29 cellular contexts compared by ENCODE assay signal in the genomic region with DNA sequence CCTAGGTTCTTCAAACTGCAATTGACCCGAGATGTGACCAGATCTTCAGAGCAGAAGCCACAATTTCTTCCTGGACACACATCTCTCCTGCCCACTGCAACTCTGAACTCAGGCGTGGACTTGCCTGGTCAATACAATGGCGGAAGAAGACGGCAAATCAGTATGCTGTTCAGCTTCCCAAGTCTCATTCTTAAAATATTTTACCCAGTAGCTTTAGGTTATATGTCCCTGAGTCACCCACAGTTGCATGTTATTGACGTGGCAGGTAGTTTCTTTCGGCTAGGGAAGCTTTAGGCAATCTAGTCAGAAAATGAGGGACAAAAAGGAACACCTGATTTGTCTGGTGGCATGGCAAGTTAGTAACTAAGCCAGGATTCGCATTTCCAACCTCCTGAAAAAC. TPM values are rescaled to one million over a fixed set of nuclear protein-coding genes. Genes with fewer than 3 reads are reported as not detected.
DNase-seq lines count a peak whose midpoint lies in the region; ATAC-seq and TF ChIP-seq lines count a peak whose summit lies in the region.
"Had no signal": no experiment of that assay in that cellular context is flagged by ENCODE, and none has a peak within 500 bp of the region (broad histone marks: within the 10 kb centered on the region; RNA-seq: fewer than 3 reads in every experiment).

No MANE protein-coding gene starts in this region.

- no peak overlapping the region for H3K27ac ChIP-seq in IMR-90 (ENCODE audit: insufficient read depth, low read length)
- no peak overlapping the region for H3K27ac ChIP-seq in substantia nigra (ENCODE audit: low read depth, low read length, poor library complexity, severe bottlenecking)
- H3K27ac ChIP-seq: 22Rv1, prostate gland, SK-N-MC, upper lobe of left lung had no signal

- H3K4me2 ChIP-seq in IMR-90 (ENCODE audit: low read depth, low read length): no peak overlapping the region

- H2BK15ac ChIP-seq in IMR-90 (ENCODE audit: low read depth, low read length): no peak overlapping the region

- peak overlapping the region; percentile 38; the same call in 1 of the 2 replicates for H3K4ac ChIP-seq in IMR-90 (ENCODE audit: low read depth, low read length)

- peak overlapping the region; percentile 56 for H3K23ac ChIP-seq in IMR-90 (ENCODE audit: low read depth, low read length)

- H3K9me3 Mint-ChIP-seq in T-helper 2 cell treated with Interferon-gamma antibody and Interleukin-4, amounts not matched to agents 5 μg/mL and 100 μg/mL, for 36 hours: no peaks in the 10 kb centered on the region
- no peaks in the 10 kb centered on the region for H3K9me3 Mint-ChIP-seq in brain
- no peaks in the 10 kb centered on the region for H3K9me3 Mint-ChIP-seq in naive thymus-derived CD8-positive, alpha-beta T cell
- H3K9me3 Mint-ChIP-seq: activated B cell treated with CpG ODN at 0.5 μM for 24 hours; activated T-helper 17 cell treated with anti-CD3 and anti-CD28 coated beads, Interleukin-2, amount 50 U/mL, for 72 hours; H9; neural crest cell had no signal

- dilution Hi-C loops in IMR-90 (cut with HindIII; ENCODE audit: low sequenced_read_pairs, unreplicated experiment): no loop called here

- H4K91ac ChIP-seq in IMR-90 (ENCODE audit: insufficient read depth, low read depth, low read length): no peak overlapping the region

- peaks cover 6% of the 10 kb centered on the region for H3K36me3 Mint-ChIP-seq in T-helper 2 cell treated with Interferon-gamma antibody and Interleukin-4, amounts not matched to agents 5 μg/mL and 100 μg/mL, for 36 hours (ENCODE audit: low read depth)
- H3K36me3 Mint-ChIP-seq in brain: peaks cover 8% of the 10 kb centered on the region
- H3K36me3 Mint-ChIP-seq in naive thymus-derived CD8-positive, alpha-beta T cell: no peaks in the 10 kb centered on the region

- no peak overlapping the region for H3K18ac ChIP-seq in IMR-90 (ENCODE audit: low read depth, low read length)

- H3K36me3 ChIP-seq in IMR-90 (ENCODE audit: control insufficient read depth, insufficient read depth, low read length): no peaks in the 10 kb centered on the region
- H3K36me3 ChIP-seq: esophagus squamous epithelium, prostate gland, upper lobe of left lung had no signal

- DNase-seq in T-helper 2 cell treated with Interferon-gamma antibody and Interleukin-4, amounts not matched to agents 5 μg/mL and 100 μg/mL, for 36 hours (ENCODE audit: low spot score): no peak
- DNase-seq in T-helper 2 cell (no peak), IMR-90 (peak; percentile 30), substantia nigra (lab: John Stamatoyannopoulos, UW) (no peak)
- DNase-seq in naive thymus-derived CD8-positive, alpha-beta T cell: no peak
- DNase-seq: activated B cell treated with CpG ODN at 0.5 μM for 24 hours; activated CD8-positive, alpha-beta memory T cell treated with anti-CD3 and anti-CD28 coated beads for 24 hours; AML-193; cerebellar nuclear complex; effector CD8-positive, alpha-beta T cell; esophagus squamous epithelium; H9; Kasumi-1; left cardiac atrium; mesendoderm; NCI-H1092 treated with DMSO at 0.1 percent for 48 hours; NCI-H2029 treated with DMSO at 0.1 percent for 48 hours; NCI-H446 treated with DMSO at 0.1 percent for 48 hours; stimulated activated naive CD4-positive, alpha-beta T cell; upper lobe of left lung had no signal

- 89% methylated on average over 3 of the region's 7 CpGs; no CpG with 5 or more reads in 1 of the 2 experiments for WGBS in IMR-90 (ENCODE audit: extremely low coverage in 2 of 2, insufficient read length in 1 of 2), 2 experiments

- no peak overlapping the region for H3K56ac ChIP-seq in IMR-90 (ENCODE audit: extremely low read depth, insufficient read depth, low read length)

- H3K27me3 Mint-ChIP-seq in T-helper 2 cell treated with Interferon-gamma antibody and Interleukin-4, amounts not matched to agents 5 μg/mL and 100 μg/mL, for 36 hours (ENCODE audit: low read depth): no peaks in the 10 kb centered on the region
- no peaks in the 10 kb centered on the region for H3K27me3 Mint-ChIP-seq in brain
- no peaks in the 10 kb centered on the region for H3K27me3 Mint-ChIP-seq in naive thymus-derived CD8-positive, alpha-beta T cell
- H3K27me3 Mint-ChIP-seq: activated B cell treated with CpG ODN at 0.5 μM for 24 hours; activated T-helper 17 cell treated with anti-CD3 and anti-CD28 coated beads, Interleukin-2, amount 50 U/mL, for 72 hours had no signal

- peak overlapping the region in 1 of 2 experiments; percentile 34; a peak in 1 of 4 replicates for H4K8ac ChIP-seq in IMR-90 (ENCODE audit: low read depth in 2 of 2, low read length in 2 of 2)

- H3K27ac Mint-ChIP-seq in T-helper 2 cell treated with Interferon-gamma antibody and Interleukin-4, amounts not matched to agents 5 μg/mL and 100 μg/mL, for 36 hours: peak overlapping the region; percentile 78
- peak overlapping the region in 3 of 5 experiments; percentile 46 to 89 (median 79) for H3K27ac Mint-ChIP-seq in brain
- peak overlapping the region; percentile 85 to 96 (median 92) for H3K27ac Mint-ChIP-seq in naive thymus-derived CD8-positive, alpha-beta T cell
- H3K27ac Mint-ChIP-seq: activated B cell treated with CpG ODN at 0.5 μM for 24 hours; activated T-helper 17 cell treated with anti-CD3 and anti-CD28 coated beads, Interleukin-2, amount 50 U/mL, for 72 hours; H9 had no signal

- H3K9ac ChIP-seq in IMR-90 (ENCODE audit: low read depth, low read length): no peak overlapping the region

- in situ Hi-C loops in IMR-90 (cut with MboI; ENCODE audit: low sequenced_read_pairs): no loop called here

- no peak overlapping the region for H2AFZ ChIP-seq in IMR-90 (replicated peaks; ENCODE audit: low read length, poor library complexity)

- peak overlapping the region; percentile 5 for H2AK9ac ChIP-seq in IMR-90 (replicated peaks; ENCODE audit: low read depth, low read length, poor library complexity)

- H3K4me3 Mint-ChIP-seq in T-helper 2 cell treated with Interferon-gamma antibody and Interleukin-4, amounts not matched to agents 5 μg/mL and 100 μg/mL, for 36 hours: no peak overlapping the region
- no peak overlapping the region for H3K4me3 Mint-ChIP-seq in brain
- H3K4me3 Mint-ChIP-seq in naive thymus-derived CD8-positive, alpha-beta T cell: peak overlapping the region in 6 of 10 donors; percentile 15 to 74 (median 65)
- H3K4me3 Mint-ChIP-seq: activated B cell treated with CpG ODN at 0.5 μM for 24 hours, H9, neural crest cell had no signal

- intact Hi-C loops in IMR-90 (cut with micrococcal nuclease): no loop called here

- no TSS peak for BruUV-seq in IMR-90 (replicated peaks; lab: Mats Ljungman, UMichigan)

- 0 out of 2 replicates have a peak overlapping the region, but pooled peaks have one; percentile 18 for H2BK120ac ChIP-seq in IMR-90 (ENCODE audit: low read depth, low read length)

- H3K4me1 Mint-ChIP-seq in T-helper 2 cell treated with Interferon-gamma antibody and Interleukin-4, amounts not matched to agents 5 μg/mL and 100 μg/mL, for 36 hours (ENCODE audit: low read depth): peaks cover 63% of the 10 kb centered on the region
- H3K4me1 Mint-ChIP-seq in brain: peaks cover 68% of the 10 kb centered on the region
- H3K4me1 Mint-ChIP-seq in naive thymus-derived CD8-positive, alpha-beta T cell: peaks cover 44 to 90% (median 86%) of the 10 kb centered on the region in 4 donors

- ATAC-seq in IMR-90 (ENCODE audit: low read depth) (no peak), HG02610 (IDR thresholded peaks at IDR 0.05; ENCODE audit: unreplicated experiment) (no peak), HG03196 (IDR thresholded peaks at IDR 0.05; ENCODE audit: unreplicated experiment) (no peak)
- no peak for ATAC-seq in naive thymus-derived CD8-positive, alpha-beta T cell
- ATAC-seq: activated T-helper 17 cell treated with anti-CD3 and anti-CD28 coated beads, Interleukin-2, amount 50 U/mL, for 72 hours; left cardiac atrium had no signal

- no peak overlapping the region for H3K4me3 ChIP-seq in IMR-90 (ENCODE audit: insufficient read depth, low read depth, low read length)
- H3K4me3 ChIP-seq: esophagus squamous epithelium, prostate gland, SK-N-MC, upper lobe of left lung had no signal

- TF ChIP-seq CTCF in IMR-90 (conservative IDR thresholded peaks at IDR 0.05; ENCODE audit: low read depth, low read length): no peak
- TF ChIP-seq CTCF in brain (conservative IDR thresholded peaks at IDR 0.05): no peak

- no peaks in the 10 kb centered on the region for H4K20me1 ChIP-seq in IMR-90 (ENCODE audit: insufficient read depth, low read length)

- CTCF ChIA-PET in IMR-90 (lab: Yijun Ruan, JAX): no interaction called here

- no peak overlapping the region; the same call in 1 of the 2 replicates for H2AK5ac ChIP-seq in IMR-90 (ENCODE audit: low read depth, low read length)

- TF ChIP-seq POLR2A in IMR-90 (IDR thresholded peaks at IDR 0.05; ENCODE audit: low read depth, low read length): no peak

- no peaks in the 10 kb centered on the region for H3K27me3 ChIP-seq in IMR-90 (ENCODE audit: control insufficient read depth, insufficient read depth, low read length)
- H3K27me3 ChIP-seq: esophagus squamous epithelium, upper lobe of left lung had no signal

- H2BK5ac ChIP-seq in IMR-90 (ENCODE audit: low read depth, low read length, poor library complexity, severe bottlenecking): no peak overlapping the region

- POLR2A ChIA-PET in IMR-90 (lab: Charles Lee; ENCODE audit: unreplicated experiment): no interaction called here
- POLR2A ChIA-PET in naive thymus-derived CD8-positive, alpha-beta T cell (lab: Charles Lee): interaction anchor here (0.5 kb wide), 1 partner anchor 29 kb away, joined by 7 read pairs; no protein-coding TSS in a partner anchor

- 0 out of 2 replicates have a peak overlapping the region, but pooled peaks have one; percentile 31 for H2BK20ac ChIP-seq in IMR-90 (ENCODE audit: low read depth, low read length)

- H3K14ac ChIP-seq in IMR-90 (replicated peaks; ENCODE audit: low read depth, low read length): peak overlapping the region; percentile 50

- no peak for TF ChIP-seq RAD21 in IMR-90 (IDR thresholded peaks at IDR 0.05; ENCODE audit: low read length)

- peaks cover 5 to 14% of the 10 kb centered on the region in 2 experiments; a peak in 3 of 4 replicates for H3K79me1 ChIP-seq in IMR-90 (ENCODE audit: low read depth in 1 of 2, low read length in 2 of 2)

- no peaks in the 10 kb centered on the region for H3K9me3 ChIP-seq in IMR-90 (ENCODE audit: control insufficient read depth, insufficient read depth, low read length)
- H3K9me3 ChIP-seq: esophagus squamous epithelium, prostate gland, upper lobe of left lung had no signal

- H4K5ac ChIP-seq in IMR-90 (ENCODE audit: low read depth, low read length): peak overlapping the region; percentile 1; the same call in 1 of the 2 replicates

- peaks cover 9% of the 10 kb centered on the region for H3K9me1 ChIP-seq in IMR-90 (ENCODE audit: insufficient read depth, low read length)

- H3K4me1 ChIP-seq in IMR-90 (ENCODE audit: control insufficient read depth, insufficient read depth, low read length): peaks cover 3% of the 10 kb centered on the region
- H3K4me1 ChIP-seq: esophagus squamous epithelium, prostate gland had no signal

RNA-seq across cellular contexts. Expression of gene CEP41, which starts 22.5 kb away (rescaled TPM):
- total RNA-seq in IMR-90 (2012; rRNA removed): 11.1 and 12.2 TPM in 2 replicates
- polyA plus RNA-seq in IMR-90 (2012; rRNA removed) (18.8 and 21.9 TPM in 2 replicates), brain (ENCODE audit: insufficient read depth, low read depth, low replicate concordance) (86.1 TPM)
- 7.3 and 13.0 TPM in 2 replicates for polyA plus RNA-seq in IMR-90 (2012; cell fraction: cytosol; rRNA removed)
- 6.4 and 16.9 TPM in 2 replicates for polyA plus RNA-seq in IMR-90 (2012; cell fraction: nucleus; rRNA removed; ENCODE audit: low replicate concordance)
- total RNA-seq in naive thymus-derived CD8-positive, alpha-beta T cell: 10 to 100 TPM; 23.8 to 25.3 TPM
- polyA plus RNA-seq in naive thymus-derived CD8-positive, alpha-beta T cell: 10 to 100 TPM; 54.8 to 74.5 (median 61.0) TPM

RNA-seq across cellular contexts. Expression of gene CPA1, which starts 38.0 kb away (rescaled TPM):
- total RNA-seq in IMR-90 (2012; rRNA removed): not detected in 2 replicates
- not detected in 2 replicates for polyA plus RNA-seq in IMR-90 (2012; rRNA removed)
- 0.07 TPM in 1 of 2 replicates, not detected in the other for polyA plus RNA-seq in IMR-90 (2012; cell fraction: cytosol; rRNA removed)
- 0.26 and 0.32 TPM in 2 replicates for polyA plus RNA-seq in IMR-90 (2012; cell fraction: nucleus; rRNA removed; ENCODE audit: low replicate concordance)
- not detected for polyA plus RNA-seq in brain (ENCODE audit: insufficient read depth, low read depth, low replicate concordance)
- total RNA-seq in naive thymus-derived CD8-positive, alpha-beta T cell: not detected
- polyA plus RNA-seq in naive thymus-derived CD8-positive, alpha-beta T cell: under 1 TPM in 1 of 3 donors, not detected in 2; 0.26 TPM
- total RNA-seq: activated B cell treated with CpG ODN at 0.5 μM for 24 hours; activated T-helper 17 cell treated with anti-CD3 and anti-CD28 coated beads, Interleukin-2, amount 50 U/mL, for 72 hours; Daoy; esophagus squamous epithelium; H9; neural crest cell had no signal

Comparison
In these comparisons a context has a peak if more than half of its experiments do, and no peak if none do; other contexts are left out.
1. H3K4me3 Mint-ChIP-seq: peak in naive thymus-derived CD8-positive, alpha-beta T cell (6 of 10); none in T-helper 2 cell treated with Interferon-gamma antibody and Interleukin-4, amounts not matched to agents 5 μg/mL and 100 μg/mL, for 36 hours (single experiment) and brain (0 of 5).
2. Peak in every context shown above with its lines, with median percentiles within 50 percentile points of each other: H3K27ac Mint-ChIP-seq.